ENCODE assay signal across 10 cellular contexts in genomic region chr15:39312984-39313383, GRCh38.
A peak's percentile ranks its signal among the peaks of the same experiment; 100 is the strongest.
DNase-seq lines count a peak whose midpoint lies in the region; ATAC-seq, FAIRE-seq and TF ChIP-seq lines count a peak whose summit lies in the region.
"Had no signal": no experiment of that assay in that cellular context is flagged by ENCODE, and none has a peak within 500 bp of the region (broad histone marks: within the 10 kb centered on the region; RNA-seq: fewer than 3 reads in every experiment).

No MANE protein-coding gene starts in this region.

- TF ChIP-seq POLR2A in thyroid gland (IDR thresholded peaks at IDR 0.05) (no peak), GM12892 (IDR thresholded peaks at IDR 0.05; ENCODE audit: low read depth, low read length) (no peak), H54 (IDR thresholded peaks at IDR 0.05; ENCODE audit: low read depth, low read length) (no peak)

- intact Hi-C loops in Right ventricle myocardium superior (cut with DNase I) (loop anchor here (10.0 kb wide), 1 partner anchor 272 kb away; the partner anchor contains the start of gene THBS1), Right ventricle myocardium inferior (cut with DNase I) (loop anchor here (2.0 kb wide), 1 partner anchor 268 kb away; the partner anchor contains the start of gene THBS1), thyroid gland (cut with DNase I) (no loop called here)

- H3K36me3 ChIP-seq in thyroid gland: no peaks in the 10 kb centered on the region
- H3K36me3 ChIP-seq: esophagus muscularis mucosa had no signal

- in situ Hi-C loops in KBM-7 (cut with MboI; ENCODE audit: low pct_unique_long_range_greater_than_20kb, low sequenced_read_pairs): loop anchor here (25.0 kb wide), 1 partner anchor 274 kb away; the partner anchor contains the start of gene THBS1

- no peaks in the 10 kb centered on the region for H3K9me3 ChIP-seq in thyroid gland
- H3K9me3 ChIP-seq: esophagus muscularis mucosa had no signal

- TF ChIP-seq CTCF in choroid plexus epithelial cell (conservative IDR thresholded peaks at IDR 0.05; ENCODE audit: low read depth, low read length) (peak; percentile 21), thyroid gland (IDR thresholded peaks at IDR 0.05) (peak in 2 of 6 experiments; percentile 26 to 33)

- no peak overlapping the region for H3K4me3 ChIP-seq in choroid plexus epithelial cell (ENCODE audit: low read depth, low read length)
- no peak overlapping the region for H3K4me3 ChIP-seq in thyroid gland (replicated peaks in 1 of 3)
- H3K4me3 ChIP-seq: esophagus muscularis mucosa had no signal

- no peaks in the 10 kb centered on the region for H3K4me1 ChIP-seq in thyroid gland

- H3K27me3 ChIP-seq in thyroid gland: no peaks in the 10 kb centered on the region
- H3K27me3 ChIP-seq: esophagus muscularis mucosa had no signal

- 70% methylated on average over 3 of the region's 3 CpGs for WGBS in thyroid gland, 2 donors

- no peak overlapping the region for H3K27ac ChIP-seq in thyroid gland
- H3K27ac ChIP-seq: esophagus muscularis mucosa had no signal

- DNase-seq in Right ventricle myocardium superior: no peak
- no peak for DNase-seq in Right ventricle myocardium inferior (ENCODE audit: missing footprints)
- peak; percentile 72 for DNase-seq in KBM-7
- DNase-seq in choroid plexus epithelial cell (ENCODE audit: low read depth): no peak
- DNase-seq in thyroid gland: peak; percentile 24 to 34
- no peak for DNase-seq in GM12892 (ENCODE audit: insufficient read length)
- DNase-seq in H54 (ENCODE audit: insufficient read length, low spot score): no peak
- no peak for DNase-seq in mesenteric fat pad (ENCODE audit: low spot score)
- DNase-seq: CD8-positive, alpha-beta memory T cell had no signal

- ATAC-seq in Right ventricle myocardium superior (ENCODE audit: poor library complexity) (peak; percentile 74), Right ventricle myocardium inferior (no peak)

- no peak for FAIRE-seq in GM12892 (lab: Jason Lieb, UNC)
- no peak for FAIRE-seq in H54 (lab: Jason Lieb, UNC)

Comparison
In these comparisons a context has a peak if more than half of its experiments do, and no peak if none do; other contexts are left out.
1. DNase-seq: peak in KBM-7 (single experiment) and thyroid gland (2 of 2); none in Right ventricle myocardium superior (single experiment), Right ventricle myocardium inferior (single experiment), choroid plexus epithelial cell (single experiment), GM12892 (single experiment), H54 (single experiment) and mesenteric fat pad (single experiment).